In genomic region chr9:137027369-137028012, GRCh38 we compare ENCODE assay signal across 8 cellular contexts. TPM values are rescaled to one million over a fixed set of nuclear protein-coding genes. Genes with fewer than 3 reads are reported as not detected.
DNase-seq lines count a peak whose midpoint lies in the region; ATAC-seq lines count a peak whose summit lies in the region.

No MANE protein-coding gene starts in this region.

- H3K27me3 ChIP-seq in CD4-positive, CD25-positive, alpha-beta regulatory T cell (ENCODE audit: control insufficient read depth, insufficient read depth, low read length) = no peaks in the 10 kb centered on the region
- no peaks in the 10 kb centered on the region for H3K27me3 ChIP-seq in MG63

- peaks cover 60% of the 10 kb centered on the region for H3K4me1 ChIP-seq in CD4-positive, CD25-positive, alpha-beta regulatory T cell (ENCODE audit: control insufficient read depth, insufficient read depth, low read length, poor library complexity, severe bottlenecking)

- no peak overlapping the region for H3K27ac ChIP-seq in CD4-positive, CD25-positive, alpha-beta regulatory T cell (ENCODE audit: insufficient read depth, low read length, poor library complexity, severe bottlenecking)

- H3K36me3 Mint-ChIP-seq in CD4-positive, CD25-positive, alpha-beta regulatory T cell = no peaks in the 10 kb centered on the region
- H3K36me3 Mint-ChIP-seq in naive thymus-derived CD8-positive, alpha-beta T cell = no peaks in the 10 kb centered on the region

- DNase-seq in CD4-positive, CD25-positive, alpha-beta regulatory T cell = no peak
- peak; percentile 48 for DNase-seq in MG63
- peak; percentile 34 for DNase-seq in dermis blood vessel endothelial cell
- no peak for DNase-seq in naive thymus-derived CD8-positive, alpha-beta T cell
- no peak for DNase-seq in COLO829 (ENCODE audit: low spot score)
- no peak for DNase-seq in pons (ENCODE audit: low spot score)
- DNase-seq in cerebellar cortex (ENCODE audit: low spot score) = no peak

- no peaks in the 10 kb centered on the region for H3K36me3 ChIP-seq in CD4-positive, CD25-positive, alpha-beta regulatory T cell (ENCODE audit: control insufficient read depth, insufficient read depth, low read length)
- H3K36me3 ChIP-seq in MG63 = no peaks in the 10 kb centered on the region; the same call in 1 of the 2 replicates

- H3K27ac Mint-ChIP-seq in CD4-positive, CD25-positive, alpha-beta regulatory T cell = peak overlapping the region; percentile 69 to 95 (median 79)
- peak overlapping the region in 7 of 10 donors; percentile 53 to 89 (median 71) for H3K27ac Mint-ChIP-seq in naive thymus-derived CD8-positive, alpha-beta T cell

- no peaks in the 10 kb centered on the region for H3K9me3 Mint-ChIP-seq in CD4-positive, CD25-positive, alpha-beta regulatory T cell
- H3K9me3 Mint-ChIP-seq in naive thymus-derived CD8-positive, alpha-beta T cell = no peaks in the 10 kb centered on the region

- POLR2A ChIA-PET in naive thymus-derived CD8-positive, alpha-beta T cell (lab: Charles Lee) = interaction anchor here (0.6 to 4.9 kb wide), 7 partner anchors 8 to 248 kb away, joined by 3 to 26 read pairs (median 3); partner anchors contain the start of genes C8G and CLIC3

- no peaks in the 10 kb centered on the region for H3K27me3 Mint-ChIP-seq in CD4-positive, CD25-positive, alpha-beta regulatory T cell
- no peaks in the 10 kb centered on the region for H3K27me3 Mint-ChIP-seq in naive thymus-derived CD8-positive, alpha-beta T cell

- H3K4me3 Mint-ChIP-seq in CD4-positive, CD25-positive, alpha-beta regulatory T cell = peak overlapping the region; percentile 70 to 89 (median 87)
- H3K4me3 Mint-ChIP-seq in naive thymus-derived CD8-positive, alpha-beta T cell = peak overlapping the region; percentile 76 to 91 (median 82)

- H3K4me1 Mint-ChIP-seq in CD4-positive, CD25-positive, alpha-beta regulatory T cell = peaks cover 0 to 42% (median 13%) of the 10 kb centered on the region in 4 donors
- H3K4me1 Mint-ChIP-seq in naive thymus-derived CD8-positive, alpha-beta T cell = peaks cover 18 to 57% (median 46%) of the 10 kb centered on the region in 4 donors

- H3K9me3 ChIP-seq in CD4-positive, CD25-positive, alpha-beta regulatory T cell (ENCODE audit: control insufficient read depth in 2 of 2, low read length in 2 of 2) = no peaks in the 10 kb centered on the region
- no peaks in the 10 kb centered on the region for H3K9me3 ChIP-seq in MG63

- ATAC-seq in CD4-positive, CD25-positive, alpha-beta regulatory T cell (ENCODE audit: low read depth in 2 of 2) = no peak
- no peak for ATAC-seq in naive thymus-derived CD8-positive, alpha-beta T cell
- no peak for ATAC-seq in GM21717 (IDR thresholded peaks at IDR 0.05; ENCODE audit: unreplicated experiment)

- H3K4me3 ChIP-seq in CD4-positive, CD25-positive, alpha-beta regulatory T cell (ENCODE audit: low read depth, low read length) = peak overlapping the region; percentile 32
- peak overlapping the region; percentile 44 for H3K4me3 ChIP-seq in MG63

RNA-seq across cellular contexts. Expression of gene ABCA2, which starts 0.5 kb away (rescaled TPM):
- total RNA-seq in CD4-positive, CD25-positive, alpha-beta regulatory T cell = 135 TPM
- 1 to 10 TPM; 3.8 to 4.5 (median 4.3) TPM for polyA plus RNA-seq in CD4-positive, CD25-positive, alpha-beta regulatory T cell
- total RNA-seq in MG63 (2014; rRNA removed; shearing (Covaris generic); ENCODE audit: low replicate concordance) = 10.9 and 11.7 TPM in 2 replicates
- total RNA-seq in dermis blood vessel endothelial cell = 8.5 and 13.3 TPM in 2 replicates
- 10 to 100 TPM; 37.0 to 41.5 TPM for total RNA-seq in naive thymus-derived CD8-positive, alpha-beta T cell
- 1 to 10 TPM; 3.9 to 9.4 (median 4.7) TPM for polyA plus RNA-seq in naive thymus-derived CD8-positive, alpha-beta T cell

RNA-seq across cellular contexts. Expression of gene FUT7, which starts 4.4 kb away (rescaled TPM):
- 15.2 TPM for total RNA-seq in CD4-positive, CD25-positive, alpha-beta regulatory T cell
- 10 to 100 TPM; 31.8 to 79.0 (median 42.9) TPM for polyA plus RNA-seq in CD4-positive, CD25-positive, alpha-beta regulatory T cell
- not detected in 2 replicates for total RNA-seq in MG63 (2014; rRNA removed; shearing (Covaris generic); ENCODE audit: low replicate concordance)
- total RNA-seq in dermis blood vessel endothelial cell = not detected in 2 replicates
- under 1 TPM in 1 of 2 experiments, not detected in 1; 0.13 TPM for total RNA-seq in naive thymus-derived CD8-positive, alpha-beta T cell
- 1 to 10 TPM; 1.2 to 1.6 (median 1.6) TPM for polyA plus RNA-seq in naive thymus-derived CD8-positive, alpha-beta T cell

RNA-seq across cellular contexts. Expression of gene NPDC1, which starts 18.5 kb away (rescaled TPM):
- 106 TPM for total RNA-seq in CD4-positive, CD25-positive, alpha-beta regulatory T cell
- polyA plus RNA-seq in CD4-positive, CD25-positive, alpha-beta regulatory T cell = 10 to 100 TPM in 2 of 4 donors, 1 to 10 TPM in 2; 4.2 to 15.3 (median 9.2) TPM
- total RNA-seq in MG63 (2014; rRNA removed; shearing (Covaris generic); ENCODE audit: low replicate concordance) = 86.9 and 253 TPM in 2 replicates
- total RNA-seq in dermis blood vessel endothelial cell = 39.7 and 46.8 TPM in 2 replicates
- total RNA-seq in naive thymus-derived CD8-positive, alpha-beta T cell = 1 to 10 TPM; 2.8 to 4.3 TPM
- 1 to 10 TPM; 2.1 to 9.3 (median 4.2) TPM for polyA plus RNA-seq in naive thymus-derived CD8-positive, alpha-beta T cell

RNA-seq across cellular contexts. Expression of gene ENTPD2, which starts 26.4 kb away (rescaled TPM):
- total RNA-seq in CD4-positive, CD25-positive, alpha-beta regulatory T cell = not detected
- polyA plus RNA-seq in CD4-positive, CD25-positive, alpha-beta regulatory T cell = not detected
- total RNA-seq in MG63 (2014; rRNA removed; shearing (Covaris generic); ENCODE audit: low replicate concordance) = not detected in 2 replicates
- total RNA-seq in dermis blood vessel endothelial cell = not detected in 2 replicates
- total RNA-seq in naive thymus-derived CD8-positive, alpha-beta T cell = not detected
- polyA plus RNA-seq in naive thymus-derived CD8-positive, alpha-beta T cell = not detected

RNA-seq across cellular contexts. Expression of gene CLIC3, which starts 31.1 kb away (rescaled TPM):
- 1.0 TPM for total RNA-seq in CD4-positive, CD25-positive, alpha-beta regulatory T cell
- polyA plus RNA-seq in CD4-positive, CD25-positive, alpha-beta regulatory T cell = 1 to 10 TPM in 3 of 4 donors, under 1 TPM in 1; 0.38 to 4.5 (median 2.9) TPM
- total RNA-seq in MG63 (2014; rRNA removed; shearing (Covaris generic); ENCODE audit: low replicate concordance) = not detected in 2 replicates
- total RNA-seq in dermis blood vessel endothelial cell = 0.09 TPM in 1 of 2 replicates, not detected in the other
- 10 to 100 TPM; 11.1 to 13.5 TPM for total RNA-seq in naive thymus-derived CD8-positive, alpha-beta T cell
- polyA plus RNA-seq in naive thymus-derived CD8-positive, alpha-beta T cell = 10 to 100 TPM in 2 of 3 donors, 1 to 10 TPM in 1; 7.0 to 30.2 (median 16.9) TPM

Comparison
In these comparisons a context has a peak if more than half of its experiments do, and no peak if none do; other contexts are left out.
1. DNase-seq: peak in MG63 (single experiment) and dermis blood vessel endothelial cell (single experiment); none in CD4-positive, CD25-positive, alpha-beta regulatory T cell (0 of 3), naive thymus-derived CD8-positive, alpha-beta T cell (0 of 10), COLO829 (single experiment), pons (single experiment) and cerebellar cortex (single experiment).
2. RNA of gene FUT7, which starts 4.4 kb away (total RNA-seq): 15.2 TPM in CD4-positive, CD25-positive, alpha-beta regulatory T cell (single experiment); 0.13 TPM in naive thymus-derived CD8-positive, alpha-beta T cell, not detected in MG63 and not detected in dermis blood vessel endothelial cell; every median in the first group is over 10 times any median in the second.